8 cellular contexts compared by ENCODE assay signal in genomic region chr15:90266485-90266884, GRCh38. TPM values are rescaled to one million over a fixed set of nuclear protein-coding genes. Genes with fewer than 3 reads are reported as not detected.
DNase-seq lines count a peak whose midpoint lies in the region; TF ChIP-seq lines count a peak whose summit lies in the region.

No MANE protein-coding gene starts in this region.

- DNase-seq in GM12864 (ENCODE audit: low read depth) (no peak), RPMI8226 (peak; percentile 56), coronary artery (ENCODE audit: low spot score) (no peak), GM13977 (ENCODE audit: low spot score) (no peak), OCI-M2 (lab: John Stamatoyannopoulos, UW; ENCODE audit: unreplicated experiment) (no peak), H4 (ENCODE audit: low spot score) (no peak), NCI-H2029 treated with DMSO at 0.1 percent for 48 hours (lab: John Stamatoyannopoulos, UW) (no peak)

- peaks cover 8 to 43% of the 10 kb centered on the region in 2 donors for H3K4me1 ChIP-seq in muscle layer of duodenum (ENCODE audit: control insufficient read depth in 1 of 2, insufficient read depth in 2 of 2, low read length in 2 of 2)

- peaks cover 13 to 19% of the 10 kb centered on the region in 2 donors for H3K36me3 ChIP-seq in muscle layer of duodenum (ENCODE audit: control insufficient read depth in 1 of 2, insufficient read depth in 2 of 2, low read length in 2 of 2)

- H3K4me3 ChIP-seq in GM12864 (ENCODE audit: low read depth, low read length) (peak overlapping the region; percentile 95), coronary artery (peak overlapping the region; percentile 81), muscle layer of duodenum (ENCODE audit: low read depth in 1 of 2, low read length in 2 of 2) (peak overlapping the region; percentile 88 to 99)

- H3K27me3 ChIP-seq in muscle layer of duodenum (ENCODE audit: low read depth, low read length) = no peaks in the 10 kb centered on the region

- no peak for TF ChIP-seq CTCF in GM12864 (IDR thresholded peaks at IDR 0.05; ENCODE audit: low read depth, low read length, missing control alignments)
- TF ChIP-seq CTCF in coronary artery (IDR thresholded peaks at IDR 0.05) = no peak
- no peak for TF ChIP-seq CTCF in GM13977 (IDR thresholded peaks at IDR 0.05; ENCODE audit: extremely low read depth, insufficient read depth, missing control alignments)

- H3K9me3 ChIP-seq in muscle layer of duodenum (ENCODE audit: control insufficient read depth in 1 of 2, low read length in 2 of 2) = no peaks in the 10 kb centered on the region

- in situ Hi-C loops in GM13977 (cut with MboI; ENCODE audit: low pct_unique_long_range_greater_than_20kb, low sequenced_read_pairs, unreplicated experiment) = no loop called here

- H3K27ac ChIP-seq in coronary artery (peak overlapping the region; percentile 91 to 92), muscle layer of duodenum (ENCODE audit: low read length) (peak overlapping the region; percentile 98)

RNA-seq across cellular contexts. Expression of gene NGRN, which starts 1.0 kb away (rescaled TPM):
- 66.1 and 74.5 TPM in 2 replicates for total RNA-seq in H4 (2014; rRNA removed; shearing (Covaris generic))

RNA-seq across cellular contexts. Expression of gene TTLL13, which starts 17.1 kb away (rescaled TPM):
- total RNA-seq in H4 (2014; rRNA removed; shearing (Covaris generic)) = 0.06 TPM in 1 of 2 replicates, not detected in the other

RNA-seq across cellular contexts. Expression of gene GDPGP1, which starts 32.5 kb away (rescaled TPM):
- 3.1 and 3.6 TPM in 2 replicates for total RNA-seq in H4 (2014; rRNA removed; shearing (Covaris generic))

RNA-seq across cellular contexts. Expression of gene CIB1, which starts 32.7 kb away (rescaled TPM):
- 36.7 and 39.0 TPM in 2 replicates for total RNA-seq in H4 (2014; rRNA removed; shearing (Covaris generic))
